16 cellular contexts compared by ENCODE assay signal in the genomic region with DNA sequence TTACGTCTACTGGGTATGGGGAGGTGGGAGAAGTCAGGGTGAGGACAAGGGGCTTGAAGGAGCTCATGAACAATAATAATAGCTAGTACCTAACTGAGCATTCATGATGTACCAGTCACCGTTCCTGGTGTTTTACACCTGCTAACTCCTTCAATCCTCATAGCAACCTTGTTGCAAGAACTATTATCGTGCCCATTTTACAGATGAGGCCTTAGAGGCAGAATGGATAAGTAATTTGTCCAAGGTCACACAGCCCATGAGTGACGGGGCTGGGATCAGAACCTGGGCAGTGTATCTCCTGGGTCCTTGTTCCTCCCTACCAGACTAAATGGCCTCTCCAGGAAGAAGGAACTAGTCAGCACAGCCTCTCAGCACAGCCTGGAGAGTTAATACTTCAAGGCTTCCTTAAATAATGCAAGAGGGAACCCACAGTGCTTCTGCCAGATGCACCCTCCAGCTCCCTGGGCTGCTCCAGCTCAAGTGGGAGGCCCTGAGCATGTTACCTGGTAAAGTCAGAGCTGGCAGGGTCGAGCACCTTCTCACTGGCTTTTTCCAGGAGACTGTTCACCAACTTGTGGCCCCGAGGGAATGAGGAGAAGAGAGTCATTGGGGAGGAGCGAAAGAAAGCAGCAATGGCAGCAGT.
"Had no signal": no experiment of that assay in that cellular context is flagged by ENCODE, and none has a peak within 500 bp of the region (broad histone marks: within the 10 kb centered on the region; RNA-seq: fewer than 3 reads in every experiment).

No MANE protein-coding gene starts in this region.

- ATAC-seq: body of pancreas; effector memory CD8-positive, alpha-beta T cell; gastroesophageal sphincter; stimulated activated naive CD8-positive, alpha-beta T cell treated with anti-CD3 and anti-CD28 coated beads, Interleukin-15, Interleukin-2, amounts not matched to agents 100 U/mL and 50 U/mL, for 24 hours had no signal

- DNase-seq: activated B cell treated with CpG ODN at 0.5 μM for 24 hours; activated CD4-positive, alpha-beta T cell treated with anti-CD3 and anti-CD28 coated beads, Interleukin-2, amount 10 ng/mL, durations not matched to agents 24 days and 14 days; activated CD8-positive, alpha-beta memory T cell treated with anti-CD3 and anti-CD28 coated beads for 24 hours; activated naive CD4-positive, alpha-beta T cell treated with anti-CD3 and anti-CD28 coated beads for 36 hours; body of pancreas; effector memory CD8-positive, alpha-beta T cell; kidney; midbrain; naive B cell; stimulated activated CD4-positive, alpha-beta T cell treated with anti-CD3 and anti-CD28 coated beads, Interleukin-4, amount 100 ng/mL, for 1 hour; stimulated activated CD8-positive, alpha-beta memory T cell treated with anti-CD3 and anti-CD28 coated beads, Interleukin-4, amount 100 ng/mL, for 48 hours; stimulated activated naive CD8-positive, alpha-beta T cell treated with anti-CD3 and anti-CD28 coated beads, Interleukin-15, Interleukin-2, amounts not matched to agents 100 U/mL and 50 U/mL, for 24 hours had no signal

- H3K9me3 Mint-ChIP-seq: activated B cell treated with CpG ODN at 0.5 μM for 24 hours; activated CD4-positive, alpha-beta T cell treated with anti-CD3 and anti-CD28 coated beads, Interleukin-2, amount 10 ng/mL, durations not matched to agents 24 days and 14 days; activated naive CD4-positive, alpha-beta T cell treated with anti-CD3 and anti-CD28 coated beads for 36 hours; effector memory CD8-positive, alpha-beta T cell; naive B cell had no signal

- H2AFZ ChIP-seq: hepatocyte had no signal

- H3K27ac ChIP-seq: adrenal gland, body of pancreas, gastroesophageal sphincter, hepatocyte, vagina had no signal

- H3K9me3 ChIP-seq: adrenal gland, body of pancreas, gastroesophageal sphincter, vagina had no signal

- H3K79me2 ChIP-seq: hepatocyte had no signal

- H3K4me1 ChIP-seq: adrenal gland, body of pancreas, gastroesophageal sphincter, vagina had no signal

- H3K27me3 Mint-ChIP-seq: activated B cell treated with CpG ODN at 0.5 μM for 24 hours; activated CD4-positive, alpha-beta T cell treated with anti-CD3 and anti-CD28 coated beads, Interleukin-2, amount 10 ng/mL, durations not matched to agents 24 days and 14 days; effector memory CD8-positive, alpha-beta T cell; naive B cell had no signal

- H3K4me3 ChIP-seq: adrenal gland, body of pancreas, gastroesophageal sphincter, hepatocyte, vagina had no signal

- H3K4me1 Mint-ChIP-seq: activated CD4-positive, alpha-beta T cell treated with anti-CD3 and anti-CD28 coated beads, Interleukin-2, amount 10 ng/mL, durations not matched to agents 24 days and 14 days had no signal

- H3K27ac Mint-ChIP-seq: activated B cell treated with CpG ODN at 0.5 μM for 24 hours; activated CD4-positive, alpha-beta T cell treated with anti-CD3 and anti-CD28 coated beads, Interleukin-2, amount 10 ng/mL, durations not matched to agents 24 days and 14 days; activated naive CD4-positive, alpha-beta T cell treated with anti-CD3 and anti-CD28 coated beads for 36 hours had no signal

- H3K4me2 ChIP-seq: hepatocyte had no signal

- H3K4me3 Mint-ChIP-seq: activated B cell treated with CpG ODN at 0.5 μM for 24 hours; activated CD4-positive, alpha-beta T cell treated with anti-CD3 and anti-CD28 coated beads, Interleukin-2, amount 10 ng/mL, durations not matched to agents 24 days and 14 days; activated naive CD4-positive, alpha-beta T cell treated with anti-CD3 and anti-CD28 coated beads for 36 hours; effector memory CD8-positive, alpha-beta T cell; naive B cell had no signal

- H3K27me3 ChIP-seq: adrenal gland, body of pancreas, gastroesophageal sphincter, hepatocyte, vagina had no signal

- FAIRE-seq: kidney had no signal
